ENCODE assay signal across 12 cellular contexts in genomic region chr18:31607384-31607783, GRCh38. TPM values are rescaled to one million over a fixed set of nuclear protein-coding genes. Genes with fewer than 3 reads are reported as not detected.
"Had no signal": no experiment of that assay in that cellular context is flagged by ENCODE, and none has a peak within 500 bp of the region (broad histone marks: within the 10 kb centered on the region; RNA-seq: fewer than 3 reads in every experiment).

No MANE protein-coding gene starts in this region.

- H3K27ac ChIP-seq: GM23248, HL-60 had no signal

- H3K27ac Mint-ChIP-seq: HFFc6 had no signal

- DNase-seq: GM23248, GOT3, H7, HFFc6, IMR-90, KG1 had no signal

- H3K4me3 ChIP-seq: GM23248, HAP-1, K562 had no signal

- H3K4me1 ChIP-seq: HAP-1 had no signal

- ATAC-seq: HCT116, K562 had no signal

- H3K4me3 Mint-ChIP-seq: HFFc6 had no signal

- H3K9ac ChIP-seq: GM23248 had no signal

- H3K9me3 ChIP-seq: HAP-1 had no signal

- H3K36me3 ChIP-seq: HAP-1 had no signal

RNA-seq across cellular contexts. Expression of gene TTR, which starts 15.7 kb away (rescaled TPM):
- total RNA-seq: GM23248, H4, H7, HFFc6, HT1080, IMR-90 had no signal
- polyA plus RNA-seq: GM23248, IMR-90 had no signal
